ENCODE assay signal across 22 cellular contexts in the genomic region with DNA sequence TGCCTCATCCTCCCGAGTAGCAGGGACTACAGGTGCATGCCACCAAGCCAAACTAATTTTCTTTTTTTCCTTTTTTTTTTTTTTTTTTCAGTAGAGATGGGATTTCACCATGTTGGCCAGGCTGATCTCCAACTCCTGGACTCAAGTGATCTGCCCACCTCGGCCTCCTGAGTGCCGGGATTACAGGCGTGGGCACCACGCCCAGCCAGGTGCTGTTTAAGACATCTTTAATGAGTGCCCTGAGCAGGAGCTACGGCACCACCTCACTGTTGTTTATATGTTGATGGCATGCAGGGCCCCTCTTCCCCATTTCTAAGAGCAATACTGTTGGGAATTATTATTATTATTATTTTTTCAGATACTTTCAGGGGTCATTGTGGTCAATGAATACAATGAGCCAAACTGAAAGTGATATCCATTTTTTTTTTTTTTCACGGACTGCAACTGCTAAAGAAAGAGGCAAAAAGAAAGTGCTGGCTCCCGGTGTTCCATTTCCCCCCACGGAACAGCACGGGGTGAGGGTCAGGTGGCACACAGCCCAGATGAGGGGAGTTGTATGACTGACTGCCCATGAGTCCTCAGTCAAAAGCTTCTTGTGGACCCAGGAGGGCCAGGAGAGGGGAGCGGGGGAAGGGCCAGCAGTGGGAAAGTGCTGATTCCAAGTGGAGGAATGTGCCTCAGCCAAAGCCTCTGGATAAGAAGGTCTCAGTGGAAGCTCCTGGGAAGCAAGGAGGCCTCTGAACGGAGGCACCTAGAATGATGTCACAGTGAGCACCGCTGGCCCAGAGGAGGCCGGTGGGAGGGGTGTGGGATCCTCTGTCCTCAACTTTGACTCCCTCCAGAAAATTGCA.
DNase-seq lines count a peak whose midpoint lies in the region; ATAC-seq, FAIRE-seq and TF ChIP-seq lines count a peak whose summit lies in the region.
"Had no signal": no experiment of that assay in that cellular context is flagged by ENCODE, and none has a peak within 500 bp of the region (broad histone marks: within the 10 kb centered on the region; RNA-seq: fewer than 3 reads in every experiment).

No MANE protein-coding gene starts in this region.

- CTCF ChIA-PET in Calu3 (lab: Charles Lee) = no interaction called here
- CTCF ChIA-PET in IMR-90 (lab: Yijun Ruan, JAX) = no interaction called here

- H3K9me3 ChIP-seq in IMR-90 (ENCODE audit: control insufficient read depth, insufficient read depth, low read length) (no peaks in the 10 kb centered on the region), HAP-1 (no peaks in the 10 kb centered on the region)
- H3K9me3 ChIP-seq: BLaER1 had no signal

- no peak overlapping the region for H3K14ac ChIP-seq in IMR-90 (replicated peaks; ENCODE audit: low read depth, low read length)

- no peaks in the 10 kb centered on the region for H3K79me1 ChIP-seq in IMR-90 (ENCODE audit: low read depth in 1 of 2, low read length in 2 of 2)

- no peak for TF ChIP-seq POLR2A in IMR-90 (IDR thresholded peaks at IDR 0.05; ENCODE audit: low read depth, low read length)

- H2AFZ ChIP-seq in IMR-90 (replicated peaks; ENCODE audit: low read length, poor library complexity) = no peak overlapping the region

- H3K4me1 Mint-ChIP-seq in Calu3 (ENCODE audit: low read depth, unreplicated experiment) = peaks cover 17% of the 10 kb centered on the region

- no peak overlapping the region for H3K27ac ChIP-seq in IMR-90 (ENCODE audit: insufficient read depth, low read length)
- H3K27ac ChIP-seq: BLaER1, RWPE1 had no signal

- H3K4me1 ChIP-seq in IMR-90 (ENCODE audit: control insufficient read depth, insufficient read depth, low read length) (no peaks in the 10 kb centered on the region), HAP-1 (no peaks in the 10 kb centered on the region)

- no peak overlapping the region for H3K18ac ChIP-seq in IMR-90 (ENCODE audit: low read depth, low read length)

- no peak overlapping the region for H2AK5ac ChIP-seq in IMR-90 (ENCODE audit: low read depth, low read length)

- no peak overlapping the region for H3K9ac ChIP-seq in IMR-90 (ENCODE audit: low read depth, low read length)
- H3K9ac ChIP-seq: BLaER1 had no signal

- no peak for TF ChIP-seq RAD21 in IMR-90 (IDR thresholded peaks at IDR 0.05; ENCODE audit: low read length)

- no peaks in the 10 kb centered on the region for H4K20me1 ChIP-seq in IMR-90 (ENCODE audit: insufficient read depth, low read length)
- H4K20me1 ChIP-seq: BLaER1 had no signal

- H3K4ac ChIP-seq in IMR-90 (ENCODE audit: low read depth, low read length) = no peak overlapping the region

- no peak for ATAC-seq in IMR-90 (ENCODE audit: low read depth)
- peak; percentile 80 for ATAC-seq in left colon
- peak; percentile 13 for ATAC-seq in sciatic nerve
- ATAC-seq: CD8-positive, alpha-beta T cell had no signal

- H2BK15ac ChIP-seq in IMR-90 (ENCODE audit: low read depth, low read length) = no peak overlapping the region

- H3K27ac Mint-ChIP-seq in Calu3 (ENCODE audit: unreplicated experiment) = no peak overlapping the region
- H3K27ac Mint-ChIP-seq: CD8-positive, alpha-beta T cell had no signal

- H4K5ac ChIP-seq in IMR-90 (ENCODE audit: low read depth, low read length) = no peak overlapping the region

- H3K36me3 ChIP-seq in IMR-90 (ENCODE audit: control insufficient read depth, insufficient read depth, low read length) (no peaks in the 10 kb centered on the region), HAP-1 (replicated peaks) (no peaks in the 10 kb centered on the region)
- H3K36me3 ChIP-seq: BLaER1 had no signal

- FAIRE-seq in RCC 7860 (lab: Jason Lieb, UNC) = no peak
- FAIRE-seq: D721Med, G401.6, GM12891, GM18507 had no signal

- no peak overlapping the region for H3K56ac ChIP-seq in IMR-90 (ENCODE audit: extremely low read depth, insufficient read depth, low read length)

- dilution Hi-C loops in IMR-90 (cut with HindIII; ENCODE audit: low sequenced_read_pairs, unreplicated experiment) = no loop called here

- H3K9me3 Mint-ChIP-seq in Calu3 (ENCODE audit: low read depth, unreplicated experiment) = no peaks in the 10 kb centered on the region
- H3K9me3 Mint-ChIP-seq: CD8-positive, alpha-beta T cell had no signal

- DNase-seq in Calu3 (no peak), IMR-90 (no peak), left colon (peak in 1 of 2 donors; percentile 47), sciatic nerve (ENCODE audit: low spot score) (no peak), HAP-1 (ENCODE audit: low spot score in 2 of 2) (no peak), RCC 7860 (ENCODE audit: low spot score) (no peak), pons (ENCODE audit: low spot score) (no peak)
- DNase-seq: CD8-positive, alpha-beta T cell; DMS79 treated with DMSO at 0.1 percent for 48 hours; GOT3; NCI-H1048; NCI-H146; NCI-H2081 treated with DMSO at 0.1 percent for 48 hours; NCI-H226; NCI-H524 treated with DMSO at 0.1 percent for 48 hours; OCI-M1 had no signal

- intact Hi-C loops in Calu3 (cut with micrococcal nuclease; ENCODE audit: unreplicated experiment) (no loop called here), IMR-90 (cut with micrococcal nuclease) (no loop called here), left colon (cut with DNase I, micrococcal nuclease) (no loop called here), sciatic nerve (cut with DNase I) (no loop called here)

- H2BK5ac ChIP-seq in IMR-90 (ENCODE audit: low read depth, low read length, poor library complexity, severe bottlenecking) = no peak overlapping the region

- H3K36me3 Mint-ChIP-seq in Calu3 (ENCODE audit: insufficient read depth, unreplicated experiment) = no peaks in the 10 kb centered on the region
- H3K36me3 Mint-ChIP-seq: CD8-positive, alpha-beta T cell had no signal

- H3K23ac ChIP-seq in IMR-90 (ENCODE audit: low read depth, low read length) = no peak overlapping the region

- peak overlapping the region; percentile 30 for H3K4me3 Mint-ChIP-seq in Calu3 (ENCODE audit: low read depth, unreplicated experiment)
- H3K4me3 Mint-ChIP-seq: CD8-positive, alpha-beta T cell had no signal

- H3K9me1 ChIP-seq in IMR-90 (ENCODE audit: insufficient read depth, low read length) = no peaks in the 10 kb centered on the region

- no peak overlapping the region for H2BK20ac ChIP-seq in IMR-90 (ENCODE audit: low read depth, low read length)

- no peaks in the 10 kb centered on the region for H3K27me3 ChIP-seq in IMR-90 (ENCODE audit: control insufficient read depth, insufficient read depth, low read length)
- H3K27me3 ChIP-seq in HAP-1 (ENCODE audit: low read depth) = 0 out of 2 replicates have a peak, but pooled peaks cover 3% of the 10 kb centered on the region
- H3K27me3 ChIP-seq: BLaER1 had no signal

- POLR2A ChIA-PET in IMR-90 (lab: Charles Lee; ENCODE audit: unreplicated experiment) = no interaction called here

- in situ Hi-C loops in IMR-90 (cut with MboI; ENCODE audit: low sequenced_read_pairs) (no loop called here), HAP-1 (cut with MboI; ENCODE audit: low sequenced_read_pairs) (no loop called here)

- no peak overlapping the region for H4K91ac ChIP-seq in IMR-90 (ENCODE audit: insufficient read depth, low read depth, low read length)

- no peak for TF ChIP-seq CTCF in Calu3 (IDR thresholded peaks at IDR 0.05; ENCODE audit: unreplicated experiment)
- TF ChIP-seq CTCF in IMR-90 (conservative IDR thresholded peaks at IDR 0.05; ENCODE audit: low read depth, low read length) = no peak

- BruUV-seq in Calu3 (replicated peaks; lab: Mats Ljungman, UMichigan) (no TSS peak), IMR-90 (replicated peaks; lab: Mats Ljungman, UMichigan) (no TSS peak)

- H2BK120ac ChIP-seq in IMR-90 (ENCODE audit: low read depth, low read length) = no peak overlapping the region

- no peaks in the 10 kb centered on the region for H3K27me3 Mint-ChIP-seq in Calu3 (ENCODE audit: unreplicated experiment)

- H4K8ac ChIP-seq in IMR-90 (ENCODE audit: low read depth in 2 of 2, low read length in 2 of 2) = no peak overlapping the region

- WGBS in IMR-90 (ENCODE audit: extremely low coverage in 2 of 2, insufficient read length in 1 of 2), 2 experiments = 33% methylated on average over 4 of the region's 14 CpGs; no CpG with 5 or more reads in 1 of the 2 experiments

- no peak overlapping the region for H3K4me2 ChIP-seq in IMR-90 (ENCODE audit: low read depth, low read length)
- H3K4me2 ChIP-seq: BLaER1 had no signal

- H3K4me3 ChIP-seq in IMR-90 (ENCODE audit: insufficient read depth, low read depth, low read length) (peak overlapping the region; percentile 21; the same call in 1 of the 2 replicates), HAP-1 (no peak overlapping the region)
- H3K4me3 ChIP-seq: BLaER1 had no signal

- H2AK9ac ChIP-seq in IMR-90 (replicated peaks; ENCODE audit: low read depth, low read length, poor library complexity) = no peak overlapping the region

TF ChIP-seq in IMR-90, 13 proteins besides CTCF, POLR2A, EP300 and RAD21 (continues in another document):
- TF ChIP-seq NFE2L2 (IDR thresholded peaks at IDR 0.05; ENCODE audit: low read depth, low read length) = no peak
- TF ChIP-seq SMC3 (IDR thresholded peaks at IDR 0.05; ENCODE audit: low read depth, low read length) = no peak
- TF ChIP-seq BHLHE40 (IDR thresholded peaks at IDR 0.05; ENCODE audit: low read depth, low read length) = no peak
- no peak for TF ChIP-seq MAZ (IDR thresholded peaks at IDR 0.05; ENCODE audit: borderline replicate concordance, low read depth, low read length)
- no peak for TF ChIP-seq CHD1 (IDR thresholded peaks at IDR 0.05; ENCODE audit: low read depth, low read length)
- TF ChIP-seq RFX5 (IDR thresholded peaks at IDR 0.05; ENCODE audit: low read depth, low read length) = no peak
- no peak for TF ChIP-seq FOS (IDR thresholded peaks at IDR 0.05; ENCODE audit: low read depth, low read length)
- TF ChIP-seq, protein P1, sequence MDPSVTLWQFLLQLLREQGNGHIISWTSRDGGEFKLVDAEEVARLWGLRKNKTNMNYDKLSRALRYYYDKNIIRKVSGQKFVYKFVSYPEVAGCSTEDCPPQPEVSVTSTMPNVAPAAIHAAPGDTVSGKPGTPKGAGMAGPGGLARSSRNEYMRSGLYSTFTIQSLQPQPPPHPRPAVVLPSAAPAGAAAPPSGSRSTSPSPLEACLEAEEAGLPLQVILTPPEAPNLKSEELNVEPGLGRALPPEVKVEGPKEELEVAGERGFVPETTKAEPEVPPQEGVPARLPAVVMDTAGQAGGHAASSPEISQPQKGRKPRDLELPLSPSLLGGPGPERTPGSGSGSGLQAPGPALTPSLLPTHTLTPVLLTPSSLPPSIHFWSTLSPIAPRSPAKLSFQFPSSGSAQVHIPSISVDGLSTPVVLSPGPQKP (IDR thresholded peaks at IDR 0.05; ENCODE audit: borderline replicate concordance, low read depth, low read length) = no peak
- TF ChIP-seq RCOR1 (IDR thresholded peaks at IDR 0.05; ENCODE audit: insufficient replicate concordance, low read length) = no peak
- TF ChIP-seq USF2 (IDR thresholded peaks at IDR 0.05; ENCODE audit: low read depth, low read length) = no peak
